2 cellular contexts compared by ENCODE assay signal in the genomic region with DNA sequence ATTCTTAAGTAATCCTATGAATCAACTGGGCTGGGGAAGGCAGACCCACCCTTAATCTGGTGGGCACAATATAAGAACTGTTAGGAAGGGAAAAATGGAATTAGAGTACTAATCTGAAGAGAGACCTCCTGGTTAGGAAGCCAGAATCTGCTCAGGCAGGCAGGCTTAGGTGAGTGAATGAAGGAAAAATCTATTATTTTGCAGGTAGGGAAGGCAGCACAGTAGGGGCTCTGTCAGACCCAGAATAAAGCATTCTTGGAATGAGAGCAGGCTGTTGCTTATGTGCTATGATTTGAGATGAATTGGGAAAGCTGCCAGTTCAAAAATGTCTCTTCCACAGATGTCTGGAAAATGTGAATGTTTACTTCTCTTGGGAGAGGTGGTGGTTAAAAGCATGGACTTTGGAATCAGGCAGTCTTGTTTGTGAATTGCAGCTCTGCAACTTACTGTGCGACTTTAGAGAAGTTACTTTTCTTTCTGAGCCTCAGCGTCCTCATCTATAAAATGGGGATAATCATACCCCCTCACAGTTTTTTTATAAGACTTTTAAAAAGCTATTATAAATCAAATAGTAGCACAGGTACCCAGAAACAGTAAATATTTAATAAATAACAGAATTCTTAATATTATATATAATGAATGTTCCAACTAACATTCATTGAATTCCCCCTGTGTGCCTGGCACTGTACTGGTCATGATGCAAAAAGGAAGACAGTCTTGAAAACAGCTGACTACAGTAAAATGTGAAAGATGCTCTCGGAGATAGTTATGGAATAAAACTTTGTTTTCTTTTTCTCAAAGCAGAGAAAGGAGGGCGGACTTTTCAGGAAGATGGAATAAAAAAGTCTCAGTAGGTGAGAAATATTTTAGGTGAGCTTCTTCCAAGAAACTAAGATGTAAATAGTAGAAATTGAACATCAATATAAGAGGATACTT.
TF ChIP-seq lines count a peak whose summit lies in the region.

No MANE protein-coding gene starts in this region.

TF ChIP-seq in IMR-90, 13 proteins besides CTCF, POLR2A, EP300 and RAD21:
- peak; percentile 64 for TF ChIP-seq MAFK (IDR thresholded peaks at IDR 0.05; ENCODE audit: low read depth, low read length)
- TF ChIP-seq CHD1 (IDR thresholded peaks at IDR 0.05; ENCODE audit: low read depth, low read length): no peak

TF ChIP-seq in K562, 482 proteins besides CTCF, POLR2A, EP300 and RAD21:
- TF ChIP-seq, protein P1, sequence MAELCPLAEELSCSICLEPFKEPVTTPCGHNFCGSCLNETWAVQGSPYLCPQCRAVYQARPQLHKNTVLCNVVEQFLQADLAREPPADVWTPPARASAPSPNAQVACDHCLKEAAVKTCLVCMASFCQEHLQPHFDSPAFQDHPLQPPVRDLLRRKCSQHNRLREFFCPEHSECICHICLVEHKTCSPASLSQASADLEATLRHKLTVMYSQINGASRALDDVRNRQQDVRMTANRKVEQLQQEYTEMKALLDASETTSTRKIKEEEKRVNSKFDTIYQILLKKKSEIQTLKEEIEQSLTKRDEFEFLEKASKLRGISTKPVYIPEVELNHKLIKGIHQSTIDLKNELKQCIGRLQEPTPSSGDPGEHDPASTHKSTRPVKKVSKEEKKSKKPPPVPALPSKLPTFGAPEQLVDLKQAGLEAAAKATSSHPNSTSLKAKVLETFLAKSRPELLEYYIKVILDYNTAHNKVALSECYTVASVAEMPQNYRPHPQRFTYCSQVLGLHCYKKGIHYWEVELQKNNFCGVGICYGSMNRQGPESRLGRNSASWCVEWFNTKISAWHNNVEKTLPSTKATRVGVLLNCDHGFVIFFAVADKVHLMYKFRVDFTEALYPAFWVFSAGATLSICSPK (IDR thresholded peaks at IDR 0.05; ENCODE audit: borderline replicate concordance): no peak
- no peak for TF ChIP-seq RBM22 (IDR thresholded peaks at IDR 0.05; ENCODE audit: low read depth, low read length, poor library complexity, severe bottlenecking)
- peak; percentile 47 for TF ChIP-seq MAFF (IDR thresholded peaks at IDR 0.05; ENCODE audit: low read length)
- no peak for TF ChIP-seq ZNF134 (CRISPR knock-in tag; conservative IDR thresholded peaks at IDR 0.05)
- no peak for TF ChIP-seq CHAMP1 (IDR thresholded peaks at IDR 0.05)
- TF ChIP-seq DEAF1 (CRISPR knock-in tag; IDR thresholded peaks at IDR 0.05): no peak
- TF ChIP-seq NUFIP1 (IDR thresholded peaks at IDR 0.05; ENCODE audit: partially characterized antibody): no peak
- no peak for TF ChIP-seq PHF21A (IDR thresholded peaks at IDR 0.05; ENCODE audit: borderline replicate concordance, low read depth)
- peak; percentile 65; the same call in 1 of the 2 replicates for TF ChIP-seq ZNF316 (IDR thresholded peaks at IDR 0.05)
- TF ChIP-seq RBM25 (IDR thresholded peaks at IDR 0.05; ENCODE audit: low read depth, low read length, severe bottlenecking): peak; percentile 87
- TF ChIP-seq MAFG (tag; conservative IDR thresholded peaks at IDR 0.05): 0 out of 2 replicates have a peak, but pooled peaks have one; percentile 7
- TF ChIP-seq C11orf30 (IDR thresholded peaks at IDR 0.05; ENCODE audit: low read depth): peak; percentile 40; the same call in 1 of the 2 replicates
- TF ChIP-seq, protein P2, sequence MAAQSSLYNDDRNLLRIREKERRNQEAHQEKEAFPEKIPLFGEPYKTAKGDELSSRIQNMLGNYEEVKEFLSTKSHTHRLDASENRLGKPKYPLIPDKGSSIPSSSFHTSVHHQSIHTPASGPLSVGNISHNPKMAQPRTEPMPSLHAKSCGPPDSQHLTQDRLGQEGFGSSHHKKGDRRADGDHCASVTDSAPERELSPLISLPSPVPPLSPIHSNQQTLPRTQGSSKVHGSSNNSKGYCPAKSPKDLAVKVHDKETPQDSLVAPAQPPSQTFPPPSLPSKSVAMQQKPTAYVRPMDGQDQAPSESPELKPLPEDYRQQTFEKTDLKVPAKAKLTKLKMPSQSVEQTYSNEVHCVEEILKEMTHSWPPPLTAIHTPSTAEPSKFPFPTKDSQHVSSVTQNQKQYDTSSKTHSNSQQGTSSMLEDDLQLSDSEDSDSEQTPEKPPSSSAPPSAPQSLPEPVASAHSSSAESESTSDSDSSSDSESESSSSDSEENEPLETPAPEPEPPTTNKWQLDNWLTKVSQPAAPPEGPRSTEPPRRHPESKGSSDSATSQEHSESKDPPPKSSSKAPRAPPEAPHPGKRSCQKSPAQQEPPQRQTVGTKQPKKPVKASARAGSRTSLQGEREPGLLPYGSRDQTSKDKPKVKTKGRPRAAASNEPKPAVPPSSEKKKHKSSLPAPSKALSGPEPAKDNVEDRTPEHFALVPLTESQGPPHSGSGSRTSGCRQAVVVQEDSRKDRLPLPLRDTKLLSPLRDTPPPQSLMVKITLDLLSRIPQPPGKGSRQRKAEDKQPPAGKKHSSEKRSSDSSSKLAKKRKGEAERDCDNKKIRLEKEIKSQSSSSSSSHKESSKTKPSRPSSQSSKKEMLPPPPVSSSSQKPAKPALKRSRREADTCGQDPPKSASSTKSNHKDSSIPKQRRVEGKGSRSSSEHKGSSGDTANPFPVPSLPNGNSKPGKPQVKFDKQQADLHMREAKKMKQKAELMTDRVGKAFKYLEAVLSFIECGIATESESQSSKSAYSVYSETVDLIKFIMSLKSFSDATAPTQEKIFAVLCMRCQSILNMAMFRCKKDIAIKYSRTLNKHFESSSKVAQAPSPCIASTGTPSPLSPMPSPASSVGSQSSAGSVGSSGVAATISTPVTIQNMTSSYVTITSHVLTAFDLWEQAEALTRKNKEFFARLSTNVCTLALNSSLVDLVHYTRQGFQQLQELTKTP (IDR thresholded peaks at IDR 0.05; ENCODE audit: low read depth in 1 of 2, partially characterized antibody in 2 of 2): no peak
- no peak for TF ChIP-seq CTCFL (IDR thresholded peaks at IDR 0.05; ENCODE audit: borderline replicate concordance, insufficient read depth, low read depth, low read length, poor library complexity, severe bottlenecking)
- TF ChIP-seq GTF2E2 (tag; IDR thresholded peaks at IDR 0.05): no peak
